13 cellular contexts compared by ENCODE assay signal in genomic region chr7:105354383-105354782, GRCh38. TPM values are rescaled to one million over a fixed set of nuclear protein-coding genes. Genes with fewer than 3 reads are reported as not detected.
DNase-seq lines count a peak whose midpoint lies in the region; ATAC-seq and TF ChIP-seq lines count a peak whose summit lies in the region.
"Had no signal": no experiment of that assay in that cellular context is flagged by ENCODE, and none has a peak within 500 bp of the region (broad histone marks: within the 10 kb centered on the region; RNA-seq: fewer than 3 reads in every experiment).

No MANE protein-coding gene starts in this region.

- H3K4me1 ChIP-seq in RWPE2 (ENCODE audit: insufficient read depth, poor library complexity, severe bottlenecking) = peaks cover 8% of the 10 kb centered on the region
- peaks cover 37% of the 10 kb centered on the region for H3K4me1 ChIP-seq in suprapubic skin

- H3K36me3 ChIP-seq in RWPE2 (ENCODE audit: low read depth) = no peaks in the 10 kb centered on the region
- H3K36me3 ChIP-seq in suprapubic skin = no peaks in the 10 kb centered on the region
- H3K36me3 ChIP-seq: esophagus squamous epithelium, ovary had no signal

- no peaks in the 10 kb centered on the region for H3K27me3 ChIP-seq in RWPE2 (ENCODE audit: insufficient read depth, poor library complexity, severe bottlenecking)
- no peaks in the 10 kb centered on the region for H3K27me3 ChIP-seq in suprapubic skin
- H3K27me3 ChIP-seq: esophagus squamous epithelium, ovary had no signal

- no peak for TF ChIP-seq CTCF in RWPE2 (IDR thresholded peaks at IDR 0.05; ENCODE audit: poor library complexity, severe bottlenecking)
- TF ChIP-seq CTCF in suprapubic skin (IDR thresholded peaks at IDR 0.05) = no peak

- ATAC-seq in activated CD8-positive, alpha-beta memory T cell treated with anti-CD3 and anti-CD28 coated beads, Interleukin-2, amount 10 ng/mL, durations not matched to agents 7 days and 5 days = no peak
- peak; percentile 23; the same call in 2 of the 3 replicates for ATAC-seq in RWPE2 (ENCODE audit: low read depth)

- TF ChIP-seq EP300 in suprapubic skin (IDR thresholded peaks at IDR 0.05) = no peak

- peaks cover 3% of the 10 kb centered on the region for H3K36me3 Mint-ChIP-seq in activated CD8-positive, alpha-beta memory T cell treated with anti-CD3 and anti-CD28 coated beads, Interleukin-2, amount 10 ng/mL, durations not matched to agents 7 days and 5 days

- CTCF ChIA-PET in activated CD8-positive, alpha-beta memory T cell treated with anti-CD3 and anti-CD28 coated beads, Interleukin-2, amount 10 ng/mL, durations not matched to agents 7 days and 5 days (lab: Charles Lee) = no interaction called here

- no peak for DNase-seq in activated CD8-positive, alpha-beta memory T cell treated with anti-CD3 and anti-CD28 coated beads, Interleukin-2, amount 10 ng/mL, durations not matched to agents 7 days and 5 days
- no peak for DNase-seq in activated CD8-positive, alpha-beta memory T cell treated with anti-CD3 and anti-CD28 coated beads, Interleukin-2, amount 50 U/mL, for 4 hours
- DNase-seq in RWPE2 (ENCODE audit: low spot score) = no peak
- peak; percentile 19 for DNase-seq in glomerular visceral epithelial cell (ENCODE audit: extremely low spot score)
- no peak for DNase-seq in suprapubic skin (ENCODE audit: low spot score in 2 of 2)
- no peak for DNase-seq in hepatic stellate cell (ENCODE audit: low spot score)
- no peak for DNase-seq in substantia nigra (lab: John Stamatoyannopoulos, UW)
- no peak for DNase-seq in anterior cingulate cortex (lab: John Stamatoyannopoulos, UW)
- DNase-seq: esophagus squamous epithelium, IMR-90, SK-N-SH had no signal

- H3K27me3 Mint-ChIP-seq in activated CD8-positive, alpha-beta memory T cell treated with anti-CD3 and anti-CD28 coated beads, Interleukin-2, amount 10 ng/mL, durations not matched to agents 7 days and 5 days = no peaks in the 10 kb centered on the region
- H3K27me3 Mint-ChIP-seq: type B pancreatic cell had no signal

- no peaks in the 10 kb centered on the region for H3K9me3 Mint-ChIP-seq in activated CD8-positive, alpha-beta memory T cell treated with anti-CD3 and anti-CD28 coated beads, Interleukin-2, amount 10 ng/mL, durations not matched to agents 7 days and 5 days (ENCODE audit: low read depth)

- TF ChIP-seq POLR2A in suprapubic skin (IDR thresholded peaks at IDR 0.05) = no peak

- H3K27ac Mint-ChIP-seq in activated CD8-positive, alpha-beta memory T cell treated with anti-CD3 and anti-CD28 coated beads, Interleukin-2, amount 10 ng/mL, durations not matched to agents 7 days and 5 days = peak overlapping the region; percentile 92
- H3K27ac Mint-ChIP-seq: type B pancreatic cell had no signal

- H3K4me3 Mint-ChIP-seq in activated CD8-positive, alpha-beta memory T cell treated with anti-CD3 and anti-CD28 coated beads, Interleukin-2, amount 10 ng/mL, durations not matched to agents 7 days and 5 days = no peak overlapping the region
- H3K4me3 Mint-ChIP-seq: type B pancreatic cell had no signal

- peaks cover 45% of the 10 kb centered on the region for H3K4me1 Mint-ChIP-seq in activated CD8-positive, alpha-beta memory T cell treated with anti-CD3 and anti-CD28 coated beads, Interleukin-2, amount 10 ng/mL, durations not matched to agents 7 days and 5 days

- H3K9me3 ChIP-seq in RWPE2 (ENCODE audit: severe bottlenecking) = no peaks in the 10 kb centered on the region
- no peaks in the 10 kb centered on the region for H3K9me3 ChIP-seq in suprapubic skin
- H3K9me3 ChIP-seq: esophagus squamous epithelium, ovary, SK-N-SH had no signal

- H3K27ac ChIP-seq in RWPE2 (ENCODE audit: poor library complexity, severe bottlenecking) (no peak overlapping the region), suprapubic skin (peak overlapping the region; percentile 36), substantia nigra (ENCODE audit: low read depth, low read length, poor library complexity, severe bottlenecking) (no peak overlapping the region)

- H3K4me3 ChIP-seq in RWPE2 (ENCODE audit: severe bottlenecking) (no peak overlapping the region), suprapubic skin (no peak overlapping the region)
- H3K4me3 ChIP-seq: esophagus squamous epithelium, ovary had no signal

- 73% methylated on average over 2 of the region's 2 CpGs for WGBS in suprapubic skin

RNA-seq across cellular contexts. Expression of gene SRPK2, which starts 34.3 kb away (rescaled TPM):
- total RNA-seq in activated CD8-positive, alpha-beta memory T cell treated with anti-CD3 and anti-CD28 coated beads, Interleukin-2, amount 10 ng/mL, durations not matched to agents 7 days and 5 days = 10 to 100 TPM; 40.4 to 41.2 TPM
- 10 to 100 TPM; 61.7 to 89.1 (median 78.4) TPM for total RNA-seq in suprapubic skin
